In genomic region chr3:33799202-33799551, GRCh38 we compare ENCODE assay signal across 8 cellular contexts. TPM values are rescaled to one million over a fixed set of nuclear protein-coding genes. Genes with fewer than 3 reads are reported as not detected.
DNase-seq lines count a peak whose midpoint lies in the region; ATAC-seq and TF ChIP-seq lines count a peak whose summit lies in the region.

No MANE protein-coding gene starts in this region.

- peak overlapping the region; percentile 89 for H3K9ac ChIP-seq in Karpas-422 (ENCODE audit: low read length)

- H3K36me3 ChIP-seq in Karpas-422 (ENCODE audit: insufficient read depth, low read length) (peaks cover 37% of the 10 kb centered on the region), muscle layer of duodenum (ENCODE audit: control insufficient read depth in 1 of 2, insufficient read depth in 2 of 2, low read length in 2 of 2) (peaks cover 0 to 4% of the 10 kb centered on the region in 2 donors)

- no peaks in the 10 kb centered on the region for H4K20me1 ChIP-seq in Karpas-422 (ENCODE audit: insufficient read depth, low read depth, low read length)

- peak overlapping the region; percentile 65 for H3K4me3 ChIP-seq in AG09309 (ENCODE audit: control insufficient read depth, low read depth, low read length)
- peak overlapping the region; percentile 89 for H3K4me3 ChIP-seq in Karpas-422 (ENCODE audit: low read length)
- peak overlapping the region; percentile 83 to 93 for H3K4me3 ChIP-seq in cardiac fibroblast (replicated peaks in 1 of 2; ENCODE audit: low read depth in 2 of 2, low read length in 2 of 2)
- peak overlapping the region; percentile 91 to 98 for H3K4me3 ChIP-seq in muscle layer of duodenum (ENCODE audit: low read depth in 1 of 2, low read length in 2 of 2)

- H3K9me3 ChIP-seq in Karpas-422 (ENCODE audit: low read length), result peaks cover 8% of the 10 kb centered on the region
- peaks cover 0 to 2% of the 10 kb centered on the region in 2 donors for H3K9me3 ChIP-seq in muscle layer of duodenum (ENCODE audit: control insufficient read depth in 1 of 2, low read length in 2 of 2)

- TF ChIP-seq CTCF in AG09309 (IDR thresholded peaks at IDR 0.05; ENCODE audit: control insufficient read depth, insufficient read depth, low read depth, low read length, missing control alignments) (no peak), cardiac fibroblast (IDR thresholded peaks at IDR 0.05; ENCODE audit: low read depth, low read length) (no peak)

- H3K9me2 ChIP-seq in Karpas-422 (replicated peaks; ENCODE audit: insufficient read depth, low read length), result no peaks in the 10 kb centered on the region

- H3K27me3 ChIP-seq in Karpas-422 (ENCODE audit: low read length), result no peaks in the 10 kb centered on the region
- H3K27me3 ChIP-seq in muscle layer of duodenum (ENCODE audit: low read depth, low read length), result no peaks in the 10 kb centered on the region

- H3K4me1 ChIP-seq in Karpas-422 (ENCODE audit: low read length), result peaks cover 38% of the 10 kb centered on the region
- peaks cover 14 to 25% of the 10 kb centered on the region in 2 donors for H3K4me1 ChIP-seq in muscle layer of duodenum (ENCODE audit: control insufficient read depth in 1 of 2, insufficient read depth in 2 of 2, low read length in 2 of 2)

- peak overlapping the region; percentile 77 for H3K4me2 ChIP-seq in Karpas-422 (ENCODE audit: low read depth, low read length, poor library complexity, severe bottlenecking)

- no peak for ATAC-seq in GM21576 (IDR thresholded peaks at IDR 0.05; ENCODE audit: unreplicated experiment)

- H3K79me2 ChIP-seq in Karpas-422 (ENCODE audit: low read length), result peaks cover 57% of the 10 kb centered on the region

- peak overlapping the region; percentile 55; the same call in 1 of the 2 replicates for H3K27ac ChIP-seq in Karpas-422 (ENCODE audit: low read length)
- H3K27ac ChIP-seq in muscle layer of duodenum (ENCODE audit: low read length), result peak overlapping the region; percentile 91

- no peak for DNase-seq in AG09309 (ENCODE audit: low read depth)
- no peak for DNase-seq in Karpas-422
- DNase-seq in cardiac fibroblast (ENCODE audit: low read depth in 2 of 2), result no peak
- no peak for DNase-seq in NCI-H1417 (lab: John Stamatoyannopoulos, UW)
- DNase-seq in HCEC 1CT, result no peak
- no peak for DNase-seq in activated CD4-positive, CD25-positive, alpha-beta regulatory T cell treated with anti-CD3 and anti-CD28 coated beads, Interleukin-2, amount 50 U/mL, for 72 hours

- H2AFZ ChIP-seq in Karpas-422 (ENCODE audit: low read length), result no peak overlapping the region

RNA-seq across cellular contexts. Expression of gene PDCD6IP, which starts 0.7 kb away (rescaled TPM):
- total RNA-seq in Karpas-422 (2014; rRNA removed; shearing (Covaris generic); ENCODE audit: low replicate concordance), result 169 and 179 TPM in 2 replicates
